ENCODE assay signal across 21 cellular contexts in the genomic region with DNA sequence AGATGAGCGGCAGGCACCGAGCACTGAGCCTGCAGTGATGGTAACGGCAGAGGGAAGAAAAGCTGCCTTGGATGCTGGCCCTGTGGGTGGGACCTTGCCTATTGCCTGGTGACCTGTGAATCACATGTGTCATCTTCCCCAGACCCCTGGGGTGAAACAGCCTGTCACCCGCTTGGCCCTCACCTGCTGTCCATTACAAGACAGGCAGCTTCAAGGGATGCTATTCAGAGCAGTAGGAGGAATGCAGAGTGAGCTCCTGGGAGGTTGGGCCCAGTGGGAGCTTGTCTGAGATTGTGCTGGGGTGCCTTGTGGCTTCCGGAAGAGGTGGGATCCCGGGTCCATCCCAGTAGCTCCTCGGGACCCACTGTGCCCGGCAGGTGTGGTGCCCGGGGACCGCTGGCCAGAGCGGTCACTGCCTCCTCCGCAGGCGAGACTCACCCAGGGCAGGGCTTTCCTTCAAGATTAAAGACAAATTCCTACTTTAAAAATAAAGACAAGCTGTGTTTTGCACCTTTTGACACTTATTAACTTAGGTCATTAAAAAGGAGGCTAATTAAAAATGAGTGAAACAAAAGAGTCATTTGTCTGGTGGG.
A peak's percentile ranks its signal among the peaks of the same experiment; 100 is the strongest.
DNase-seq lines count a peak whose midpoint lies in the region; ATAC-seq and TF ChIP-seq lines count a peak whose summit lies in the region.
"Had no signal": no experiment of that assay in that cellular context is flagged by ENCODE, and none has a peak within 500 bp of the region (broad histone marks: within the 10 kb centered on the region; RNA-seq: fewer than 3 reads in every experiment).

No MANE protein-coding gene starts in this region.

- H3K36me3 Mint-ChIP-seq in H9 (ENCODE audit: insufficient read depth in 1 of 3, low read depth in 3 of 3) (peaks cover 4 to 11% (median 4%) of the 10 kb centered on the region in 3 experiments; a peak in 6 of 7 replicates), nephron (ENCODE audit: low read depth) (peaks cover 3% of the 10 kb centered on the region)
- H3K36me3 Mint-ChIP-seq: CD14-positive monocyte; CD8-positive, alpha-beta memory T cell had no signal

- no peak overlapping the region for H2BK5ac ChIP-seq in H9 (ENCODE audit: insufficient read length, low read length)

- H3K14ac ChIP-seq in H9 (ENCODE audit: insufficient read depth, low read length): peak overlapping the region; percentile 79; the same call in 1 of the 2 replicates

- H4K20me1 ChIP-seq in H9 (ENCODE audit: control insufficient read depth, insufficient read depth, insufficient read length): no peaks in the 10 kb centered on the region
- H4K20me1 ChIP-seq: BLaER1 treated with 17β-estradiol and CSF1 and Interleukin-3, amounts not matched to agents 10 nM and 100 nM had no signal

- no peak overlapping the region for H3T11ph ChIP-seq in H9 (ENCODE audit: low read length)

- peaks cover 10% of the 10 kb centered on the region for H3K9me3 ChIP-seq in H9 (ENCODE audit: control insufficient read depth, low read depth, low read length)
- H3K9me3 ChIP-seq: A549, BE2C had no signal

- no peak overlapping the region for H4K8ac ChIP-seq in H9 (replicated peaks; ENCODE audit: insufficient read length, low read depth, low read length)

- H3K4me1 Mint-ChIP-seq in H9 (peaks cover 5% of the 10 kb centered on the region in 2 experiments), nephron (peaks cover 30% of the 10 kb centered on the region)
- H3K4me1 Mint-ChIP-seq: CD14-positive monocyte; CD8-positive, alpha-beta memory T cell had no signal

- H2BK20ac ChIP-seq in H9 (ENCODE audit: low read depth, low read length, poor library complexity, severe bottlenecking): no peak overlapping the region

- no peak overlapping the region for H3K56ac ChIP-seq in H9 (ENCODE audit: insufficient read length, low read depth, low read length)

- no peak overlapping the region for H3K4me2 ChIP-seq in H9 (ENCODE audit: insufficient read depth, insufficient read length, low read length)
- H3K4me2 ChIP-seq: A549; BLaER1 treated with 17β-estradiol and CSF1 and Interleukin-3, amounts not matched to agents 10 nM and 100 nM had no signal

- H3K9me3 Mint-ChIP-seq in H9: peaks cover 16 to 20% of the 10 kb centered on the region in 2 experiments
- H3K9me3 Mint-ChIP-seq in nephron: peaks cover 15% of the 10 kb centered on the region

- H3K79me1 ChIP-seq in H9 (ENCODE audit: insufficient read depth, low read depth, low read length, poor library complexity, severe bottlenecking): no peaks in the 10 kb centered on the region

- no peak overlapping the region for H3K27ac ChIP-seq in H9 (ENCODE audit: insufficient read length, low read depth, low read length)
- H3K27ac ChIP-seq: A549; BLaER1 treated with 17β-estradiol and CSF1 and Interleukin-3, amounts not matched to agents 10 nM and 100 nM; GM23248 had no signal

- H3K23me2 ChIP-seq in H9 (ENCODE audit: insufficient read length, low read depth, low read length, poor library complexity, severe bottlenecking): no peaks in the 10 kb centered on the region

- H4K91ac ChIP-seq in H9 (ENCODE audit: insufficient read length, low read depth, low read length): no peak overlapping the region

- no peaks in the 10 kb centered on the region for H3K4me1 ChIP-seq in H9 (ENCODE audit: insufficient read depth, low read length)
- H3K4me1 ChIP-seq: A549, BE2C had no signal

- no peak overlapping the region for H4K5ac ChIP-seq in H9 (ENCODE audit: insufficient read length, low read depth, low read length)

- no peak overlapping the region for H3K27ac Mint-ChIP-seq in H9
- H3K27ac Mint-ChIP-seq in nephron: peak overlapping the region in 2 of 3 experiments; percentile 51 to 67
- H3K27ac Mint-ChIP-seq: CD14-positive monocyte; CD4-positive, alpha-beta T cell; CD8-positive, alpha-beta memory T cell had no signal

- ATAC-seq in HG03196 (IDR thresholded peaks at IDR 0.05; ENCODE audit: unreplicated experiment): no peak
- ATAC-seq in GM19328 (IDR thresholded peaks at IDR 0.05; ENCODE audit: unreplicated experiment): no peak
- ATAC-seq: A549, HCT116 had no signal

- no peak overlapping the region for H3K9ac ChIP-seq in H9 (ENCODE audit: extremely low read depth, insufficient read length, low read length)
- H3K9ac ChIP-seq: BLaER1 treated with 17β-estradiol and CSF1 and Interleukin-3, amounts not matched to agents 10 nM and 100 nM; GM23248 had no signal

- H3K4me3 Mint-ChIP-seq in H9 (no peak overlapping the region), nephron (no peak overlapping the region)
- H3K4me3 Mint-ChIP-seq: CD14-positive monocyte; CD4-positive, alpha-beta T cell; CD8-positive, alpha-beta memory T cell had no signal

- H3K18ac ChIP-seq in H9 (ENCODE audit: insufficient read length, low read depth, low read length): no peak overlapping the region

- H3K27me3 ChIP-seq in H9 (ENCODE audit: insufficient read depth, low read length): no peaks in the 10 kb centered on the region
- H3K27me3 ChIP-seq: BE2C; BLaER1 treated with 17β-estradiol and CSF1 and Interleukin-3, amounts not matched to agents 10 nM and 100 nM had no signal

- H2AFZ ChIP-seq in H9 (ENCODE audit: low read length): no peak overlapping the region
- H2AFZ ChIP-seq: GM23248 had no signal

- no peaks in the 10 kb centered on the region for H3K79me2 ChIP-seq in H9 (ENCODE audit: insufficient read depth, low read length)

- H2BK15ac ChIP-seq in H9 (ENCODE audit: low read depth, low read length): no peak overlapping the region

- H3K4ac ChIP-seq in H9 (ENCODE audit: low read depth, low read length): no peak overlapping the region

- H2AK5ac ChIP-seq in H9 (ENCODE audit: insufficient read length, low read length): no peak overlapping the region

- no peak overlapping the region for H2BK120ac ChIP-seq in H9 (ENCODE audit: low read depth, low read length, poor library complexity, severe bottlenecking)

- TF ChIP-seq CTCF in H9 (conservative IDR thresholded peaks at IDR 0.05): no peak
- no peak for TF ChIP-seq CTCF in nephron (IDR thresholded peaks at IDR 0.05; ENCODE audit: unreplicated experiment in 3 of 3)

- WGBS in H9 (ENCODE audit: extremely low coverage, insufficient read length, low lambda C conversion rate): no CpG with 5 or more reads among the region's 13 CpGs

- H2BK12ac ChIP-seq in H9 (ENCODE audit: insufficient read length, low read depth, low read length): no peak overlapping the region

- H3K23ac ChIP-seq in H9 (ENCODE audit: insufficient read length, low read depth, low read length): no peak overlapping the region

- H3K27me3 Mint-ChIP-seq in H9 (ENCODE audit: low read depth) (peaks cover 6% of the 10 kb centered on the region), nephron (ENCODE audit: low read depth) (peaks cover 33% of the 10 kb centered on the region)
- H3K27me3 Mint-ChIP-seq: CD4-positive, alpha-beta T cell had no signal

- peak; percentile 3 for DNase-seq in NCI-H146 (lab: John Stamatoyannopoulos, UW)
- DNase-seq in NCI-H146 treated with DMSO at 0.1 percent for 48 hours (lab: John Stamatoyannopoulos, UW; ENCODE audit: unreplicated experiment): no peak
- no peak for DNase-seq in H9
- peak; percentile 34 for DNase-seq in retina
- DNase-seq: 8988T; ACHN; AML-193; BE2C; CD4-positive, alpha-beta T cell; CD8-positive, alpha-beta memory T cell; DMS153; DND-41; GM23248; H7 had no signal

Comparison
In these comparisons a context has a peak if more than half of its experiments do, and no peak if none do; other contexts are left out.
1. DNase-seq: peak in NCI-H146 (single experiment) and retina (single experiment); none in NCI-H146 treated with DMSO at 0.1 percent for 48 hours (single experiment) and H9 (single experiment).
2. H3K27ac Mint-ChIP-seq: peak in nephron (2 of 3); none in H9 (0 of 3).